1 cellular context compared by ENCODE assay signal in genomic region chr19:31263317-31263716, GRCh38.
TF ChIP-seq lines count a peak whose summit lies in the region.

No MANE protein-coding gene starts in this region.

TF ChIP-seq in HepG2, 621 proteins besides CTCF, POLR2A, EP300 and RAD21 (continued from another document):
- TF ChIP-seq TFDP1 (CRISPR knock-in tag; IDR thresholded peaks at IDR 0.05; ENCODE audit: borderline replicate concordance) (no peak), NCOA2 (CRISPR knock-in tag; IDR thresholded peaks at IDR 0.05) (no peak), SIN3A (IDR thresholded peaks at IDR 0.05; ENCODE audit: borderline replicate concordance, low read depth, low read length) (no peak), ZNF572 (CRISPR knock-in tag; IDR thresholded peaks at IDR 0.05) (no peak), HMGA1 (CRISPR knock-in tag; conservative IDR thresholded peaks at IDR 0.05) (no peak), ZFP36L1 (CRISPR knock-in tag; IDR thresholded peaks at IDR 0.05) (no peak)
